Comparison of ENCODE assay signal across 8 cellular contexts in the genomic region with DNA sequence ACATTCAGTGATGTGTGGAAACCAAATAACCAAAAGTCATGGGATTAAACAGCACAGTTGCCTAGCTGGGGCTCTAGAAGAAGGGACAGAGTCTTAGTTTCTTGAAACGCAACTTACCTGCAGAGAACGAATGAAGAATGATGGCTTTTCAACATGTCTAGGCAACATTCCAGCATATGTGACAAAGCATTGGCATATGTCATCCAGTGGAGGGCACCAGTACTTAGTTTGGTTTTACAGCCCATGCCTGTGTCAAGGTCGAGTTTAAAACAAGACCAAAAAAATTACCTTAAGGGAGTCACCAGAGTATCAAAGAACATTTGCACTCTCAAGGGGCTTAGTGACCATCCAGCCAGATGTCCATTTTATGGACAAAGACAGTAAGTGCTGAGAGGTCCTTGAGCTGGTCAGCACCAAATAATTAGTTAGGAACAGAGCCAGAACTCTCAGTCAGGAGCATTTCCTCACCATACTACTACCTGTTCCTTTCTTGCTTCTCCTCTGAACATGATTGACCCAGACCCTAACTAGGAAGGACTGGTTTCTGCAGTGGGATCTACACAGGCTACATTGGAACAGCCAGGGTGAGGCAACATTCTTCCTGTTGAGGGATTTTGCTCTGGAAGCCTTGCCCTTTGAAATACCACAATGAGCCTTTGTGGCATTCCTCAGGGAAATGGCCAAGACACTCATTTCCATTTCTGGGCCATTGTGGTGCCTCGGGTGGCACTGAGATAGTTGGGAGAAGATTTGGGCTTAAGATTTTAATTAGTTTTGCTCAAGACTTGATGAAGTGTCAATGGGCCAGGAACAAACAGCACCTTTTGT.
A peak's percentile ranks its signal among the peaks of the same experiment; 100 is the strongest.
DNase-seq lines count a peak whose midpoint lies in the region; FAIRE-seq and TF ChIP-seq lines count a peak whose summit lies in the region.

No MANE protein-coding gene starts in this region.

- H3K9me3 ChIP-seq in kidney (ENCODE audit: control insufficient read depth in 1 of 2, low read length in 2 of 2) = no peaks in the 10 kb centered on the region

- no peak overlapping the region for H3K27ac ChIP-seq in kidney (ENCODE audit: low read depth in 2 of 2, low read length in 2 of 2)

- H3K4me3 ChIP-seq in HFF-Myc (replicated peaks; ENCODE audit: low read depth, low read length) (no peak overlapping the region), kidney (ENCODE audit: low read length in 2 of 2) (no peak overlapping the region)

- H3K27me3 Mint-ChIP-seq in activated naive CD4-positive, alpha-beta T cell treated with anti-CD3 and anti-CD28 coated beads, Interleukin-2, amount 10 ng/mL, durations not matched to agents 7 days and 5 days = peaks cover 4% of the 10 kb centered on the region

- no peak for FAIRE-seq in kidney (lab: Jason Lieb, UNC)

- H3K4me1 Mint-ChIP-seq in activated naive CD4-positive, alpha-beta T cell treated with anti-CD3 and anti-CD28 coated beads, Interleukin-2, amount 10 ng/mL, durations not matched to agents 7 days and 5 days = peaks cover 5% of the 10 kb centered on the region

- no peaks in the 10 kb centered on the region for H3K36me3 ChIP-seq in kidney (ENCODE audit: control insufficient read depth in 1 of 2, insufficient read depth in 2 of 2, low read length in 2 of 2)

- H3K9ac ChIP-seq in kidney (ENCODE audit: low read length in 2 of 2) = no peak overlapping the region

- TF ChIP-seq CTCF in HFF-Myc (IDR thresholded peaks at IDR 0.05; ENCODE audit: low read depth, low read length, missing control alignments) = peak; percentile 30
- peak; percentile 38 for TF ChIP-seq CTCF in kidney (IDR thresholded peaks at IDR 0.05; ENCODE audit: borderline replicate concordance, extremely low read depth, insufficient read depth)

- H3K9me3 Mint-ChIP-seq in activated naive CD4-positive, alpha-beta T cell treated with anti-CD3 and anti-CD28 coated beads, Interleukin-2, amount 10 ng/mL, durations not matched to agents 7 days and 5 days = no peaks in the 10 kb centered on the region

- no peak overlapping the region for H3K27ac Mint-ChIP-seq in activated naive CD4-positive, alpha-beta T cell treated with anti-CD3 and anti-CD28 coated beads, Interleukin-2, amount 10 ng/mL, durations not matched to agents 7 days and 5 days

- no peaks in the 10 kb centered on the region for H3K36me3 Mint-ChIP-seq in activated naive CD4-positive, alpha-beta T cell treated with anti-CD3 and anti-CD28 coated beads, Interleukin-2, amount 10 ng/mL, durations not matched to agents 7 days and 5 days

- intact Hi-C loops in kidney (cut with DNase I) = no loop called here

- CTCF ChIA-PET in activated naive CD4-positive, alpha-beta T cell treated with anti-CD3 and anti-CD28 coated beads, Interleukin-2, amount 10 ng/mL, durations not matched to agents 7 days and 5 days (lab: Charles Lee) = interaction anchor here (0.7 to 2.1 kb wide), 8 partner anchors 10 to 221 kb away, joined by 3 to 10 read pairs (median 4); no protein-coding TSS in a partner anchor

- H3K4me1 ChIP-seq in kidney (ENCODE audit: control insufficient read depth in 1 of 2, insufficient read depth in 1 of 2, low read depth in 1 of 2, low read length in 2 of 2) = peaks cover 0 to 2% of the 10 kb centered on the region in 2 donors

- DNase-seq in A172 (ENCODE audit: low spot score) (peak; percentile 27), ELR (ENCODE audit: low read depth) (peak; percentile 46), HFF-Myc (ENCODE audit: extremely low read depth, low read depth) (no peak), NCI-H460 (ENCODE audit: extremely low read depth, low read depth) (peak; percentile 49), kidney (no peak), NCI-H2081 treated with DMSO at 0.1 percent for 48 hours (lab: John Stamatoyannopoulos, UW) (no peak), T-helper 9 cell (no peak)
- peak; percentile 46 for DNase-seq in activated naive CD4-positive, alpha-beta T cell treated with anti-CD3 and anti-CD28 coated beads, Interleukin-2, amount 10 ng/mL, durations not matched to agents 7 days and 5 days

- H3K4me3 Mint-ChIP-seq in activated naive CD4-positive, alpha-beta T cell treated with anti-CD3 and anti-CD28 coated beads, Interleukin-2, amount 10 ng/mL, durations not matched to agents 7 days and 5 days = no peak overlapping the region

Comparison
In these comparisons a context has a peak if more than half of its experiments do, and no peak if none do; other contexts are left out.
1. DNase-seq: peak in A172 (single experiment), ELR (single experiment), NCI-H460 (single experiment) and activated naive CD4-positive, alpha-beta T cell treated with anti-CD3 and anti-CD28 coated beads, Interleukin-2, amount 10 ng/mL, durations not matched to agents 7 days and 5 days (single experiment); none in HFF-Myc (single experiment), kidney (single experiment), NCI-H2081 treated with DMSO at 0.1 percent for 48 hours (single experiment) and T-helper 9 cell (single experiment).